Comparison of ENCODE assay signal across 8 cellular contexts in the genomic region with DNA sequence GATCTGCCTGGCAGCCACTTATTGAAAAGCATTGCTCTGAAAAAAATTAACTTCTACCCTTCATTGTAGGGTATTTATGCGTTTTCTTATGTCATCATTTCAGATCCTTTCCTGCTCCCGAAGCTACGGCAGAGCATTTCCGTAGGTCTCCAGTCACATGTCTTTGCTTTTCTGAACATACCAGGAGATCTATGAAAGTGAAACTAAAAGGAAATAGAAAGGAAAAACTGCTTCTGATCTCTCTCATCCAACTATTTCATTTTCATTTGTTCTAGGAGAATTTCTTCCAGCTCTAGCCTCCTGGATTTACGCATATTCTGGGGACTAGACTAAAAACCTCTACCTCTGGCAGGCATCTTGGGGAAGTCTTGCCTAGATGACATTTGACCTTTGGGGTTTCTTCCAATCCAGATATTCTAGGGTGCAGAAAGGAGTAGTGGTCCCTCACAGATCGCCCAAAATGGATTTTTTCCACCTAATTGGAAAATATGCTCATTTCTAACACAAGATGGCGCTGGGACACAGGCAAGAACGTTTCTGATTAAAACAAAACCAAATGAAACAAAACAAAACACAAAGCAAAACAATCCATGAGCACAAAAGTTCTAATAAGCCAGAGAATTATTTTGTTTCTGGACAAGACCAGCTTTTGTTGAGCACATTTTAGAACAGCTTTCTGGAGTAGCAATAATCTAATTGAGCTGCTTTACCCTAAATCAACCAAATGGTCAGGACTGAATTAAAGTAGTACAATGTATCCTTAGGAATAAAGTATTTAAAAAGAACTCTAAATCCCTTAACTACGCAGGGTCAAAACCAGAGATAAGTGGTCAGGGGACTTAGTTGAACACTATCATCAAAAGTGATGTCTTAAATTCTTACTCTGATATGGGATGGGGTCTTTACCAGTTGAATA. TPM values are rescaled to one million over a fixed set of nuclear protein-coding genes. Genes with fewer than 3 reads are reported as not detected.
DNase-seq lines count a peak whose midpoint lies in the region; ATAC-seq and TF ChIP-seq lines count a peak whose summit lies in the region.

No MANE protein-coding gene starts in this region.

- CTCF ChIA-PET in HCT116 (lab: Charles Lee), result interaction anchor here (0.7 to 5.1 kb wide), 12 partner anchors 9 to 423 kb away, joined by 3 to 91 read pairs (median 4); a partner anchor contains a TSS

- WGBS in transverse colon (ENCODE audit: low coverage in 1 of 2), 2 donors, result 28 to 29% methylated on average over 8 to 9 of the region's 9 CpGs

- no peak overlapping the region for H2AFZ ChIP-seq in HCT116 (ENCODE audit: low read depth, low read length, poor library complexity, severe bottlenecking)

- DNase-seq in DMS153 (lab: John Stamatoyannopoulos, UW) (peak; percentile 1), HCT116 (ENCODE audit: low read depth, low spot score) (peak; percentile 8), SK-N-DZ (ENCODE audit: low spot score) (peak; percentile 37), coronary artery (ENCODE audit: low spot score) (no peak), lower lobe of right lung (no peak), transverse colon (no peak)

- POLR2A ChIA-PET in HCT116 (lab: Charles Lee), result interaction anchor here (1.8 kb wide), 1 partner anchor 392 kb away, joined by 5 read pairs; no protein-coding TSS in a partner anchor

- H3K9me2 ChIP-seq in HCT116 (ENCODE audit: insufficient read depth), result no peaks in the 10 kb centered on the region

- ATAC-seq in HCT116 (no peak), lower lobe of right lung (peak; percentile 41 to 51), HG02588 (IDR thresholded peaks at IDR 0.05; ENCODE audit: unreplicated experiment) (no peak), HG03175 (IDR thresholded peaks at IDR 0.05; ENCODE audit: unreplicated experiment) (no peak)

- RAD21 ChIA-PET in HCT116 (lab: Charles Lee; ENCODE audit: low non-redundant PET in 1 of 2, low total read pairs in 2 of 2, uncharacterized antibody in 2 of 2, unreplicated experiment in 2 of 2), result interaction anchor here (0.6 to 1.7 kb wide), 4 partner anchors 105 to 391 kb away, joined by 3 to 5 read pairs (median 4); no protein-coding TSS in a partner anchor

- no peak overlapping the region for H3K4me3 ChIP-seq in HCT116 (replicated peaks in 1 of 2; ENCODE audit: low read depth in 1 of 2, low read length in 2 of 2)
- H3K4me3 ChIP-seq in coronary artery, result peak overlapping the region; percentile 48
- H3K4me3 ChIP-seq in lower lobe of right lung, result peak overlapping the region; percentile 39
- H3K4me3 ChIP-seq in transverse colon, result peak overlapping the region in 3 of 4 donors; percentile 16 to 46 (median 19)

- H3K79me2 ChIP-seq in HCT116 (ENCODE audit: insufficient read depth, low read length), result no peaks in the 10 kb centered on the region

- TF ChIP-seq CTCF in HCT116 (IDR thresholded peaks at IDR 0.05 in 2 of 3, conservative IDR thresholded peaks at IDR 0.05 in 1 of 3; ENCODE audit: borderline replicate concordance in 1 of 3, insufficient read depth in 1 of 3, low read depth in 2 of 3, low read length in 2 of 3) (peak; percentile 40 to 84 (median 71); a peak in 5 of 6 replicates), coronary artery (IDR thresholded peaks at IDR 0.05) (peak; percentile 67), lower lobe of right lung (IDR thresholded peaks at IDR 0.05) (peak; percentile 81), transverse colon (IDR thresholded peaks at IDR 0.05) (peak; percentile 77 to 90 (median 82))

- TF ChIP-seq RAD21 in HCT116 (IDR thresholded peaks at IDR 0.05; ENCODE audit: low read depth), result peak; percentile 74

- in situ Hi-C loops in transverse colon (cut with MboI; ENCODE audit: low pct_ligation_motif_present in 1 of 4, low pct_unique_long_range_greater_than_20kb in 1 of 4, low sequenced_read_pairs in 3 of 4), result loop anchor here (5.0 to 25.0 kb wide), 4 partner anchors 152 to 402 kb away; a partner anchor contains a TSS

- H3K9me3 ChIP-seq in HCT116 (ENCODE audit: control insufficient read depth in 1 of 2, insufficient read depth in 1 of 2, low read depth in 1 of 2, low read length in 2 of 2) (no peaks in the 10 kb centered on the region), lower lobe of right lung (no peaks in the 10 kb centered on the region), transverse colon (no peaks in the 10 kb centered on the region)

- H3K4me1 ChIP-seq in HCT116 (ENCODE audit: control insufficient read depth in 1 of 2, insufficient read depth in 2 of 2, low read length in 2 of 2) (no peaks in the 10 kb centered on the region), lower lobe of right lung (no peaks in the 10 kb centered on the region), transverse colon (peaks cover 0 to 9% (median 2%) of the 10 kb centered on the region in 4 donors)

- H3K36me3 ChIP-seq in HCT116 (ENCODE audit: control insufficient read depth in 1 of 2, insufficient read depth in 2 of 2, low read length in 2 of 2), result no peaks in the 10 kb centered on the region
- no peaks in the 10 kb centered on the region for H3K36me3 ChIP-seq in lower lobe of right lung
- no peaks in the 10 kb centered on the region for H3K36me3 ChIP-seq in transverse colon

- H3K27ac ChIP-seq in HCT116 (ENCODE audit: low read depth, low read length) (no peak overlapping the region), coronary artery (peak overlapping the region in 1 of 2 donors; percentile 35), lower lobe of right lung (peak overlapping the region; percentile 44), transverse colon (peak overlapping the region; percentile 59 to 67 (median 64))

- H4K20me1 ChIP-seq in HCT116 (ENCODE audit: insufficient read depth), result no peaks in the 10 kb centered on the region

- no peak overlapping the region for H3K9ac ChIP-seq in HCT116 (ENCODE audit: low read length)

- TF ChIP-seq EP300 in transverse colon (IDR thresholded peaks at IDR 0.05; ENCODE audit: low read depth), result no peak

- H3K4me2 ChIP-seq in HCT116 (ENCODE audit: low read length), result peak overlapping the region; percentile 35

- BruUV-seq in HCT116 (replicated peaks; lab: Mats Ljungman, UMichigan), result no TSS peak

- H3K27me3 ChIP-seq in HCT116 (ENCODE audit: insufficient read depth, low read length) (peaks cover 34% of the 10 kb centered on the region), lower lobe of right lung (ENCODE audit: low read depth) (no peaks in the 10 kb centered on the region), transverse colon (peaks cover 8% of the 10 kb centered on the region)

- intact Hi-C loops in HCT116 (cut with micrococcal nuclease), result loop anchor here (1.0 to 10.0 kb wide), 3 partner anchors 152 to 639 kb away; no protein-coding TSS in a partner anchor
- intact Hi-C loops in lower lobe of right lung (cut with DNase I), result no loop called here
- intact Hi-C loops in transverse colon (cut with DNase I; ENCODE audit: low total_unique reads), result no loop called here

- TF ChIP-seq POLR2A in HCT116 (IDR thresholded peaks at IDR 0.05; ENCODE audit: borderline replicate concordance, extremely low read depth, insufficient read depth, insufficient read length), result no peak
- TF ChIP-seq POLR2A in transverse colon (IDR thresholded peaks at IDR 0.05), result no peak

TF ChIP-seq in HCT116, 20 proteins besides CTCF, POLR2A, EP300 and RAD21 (continues in another document):
- TF ChIP-seq ELF1 (IDR thresholded peaks at IDR 0.05; ENCODE audit: borderline replicate concordance, low read depth), result no peak
- TF ChIP-seq SIN3A (IDR thresholded peaks at IDR 0.05; ENCODE audit: low read depth), result no peak
- TF ChIP-seq ZNF274 (IDR thresholded peaks at IDR 0.05; ENCODE audit: low read depth, low read length), result no peak
- no peak for TF ChIP-seq TCF7L2 (IDR thresholded peaks at IDR 0.05; ENCODE audit: borderline replicate concordance, extremely low read depth, insufficient read depth, insufficient read length)
- no peak for TF ChIP-seq ZFX (IDR thresholded peaks at IDR 0.05)
- TF ChIP-seq, protein P1, sequence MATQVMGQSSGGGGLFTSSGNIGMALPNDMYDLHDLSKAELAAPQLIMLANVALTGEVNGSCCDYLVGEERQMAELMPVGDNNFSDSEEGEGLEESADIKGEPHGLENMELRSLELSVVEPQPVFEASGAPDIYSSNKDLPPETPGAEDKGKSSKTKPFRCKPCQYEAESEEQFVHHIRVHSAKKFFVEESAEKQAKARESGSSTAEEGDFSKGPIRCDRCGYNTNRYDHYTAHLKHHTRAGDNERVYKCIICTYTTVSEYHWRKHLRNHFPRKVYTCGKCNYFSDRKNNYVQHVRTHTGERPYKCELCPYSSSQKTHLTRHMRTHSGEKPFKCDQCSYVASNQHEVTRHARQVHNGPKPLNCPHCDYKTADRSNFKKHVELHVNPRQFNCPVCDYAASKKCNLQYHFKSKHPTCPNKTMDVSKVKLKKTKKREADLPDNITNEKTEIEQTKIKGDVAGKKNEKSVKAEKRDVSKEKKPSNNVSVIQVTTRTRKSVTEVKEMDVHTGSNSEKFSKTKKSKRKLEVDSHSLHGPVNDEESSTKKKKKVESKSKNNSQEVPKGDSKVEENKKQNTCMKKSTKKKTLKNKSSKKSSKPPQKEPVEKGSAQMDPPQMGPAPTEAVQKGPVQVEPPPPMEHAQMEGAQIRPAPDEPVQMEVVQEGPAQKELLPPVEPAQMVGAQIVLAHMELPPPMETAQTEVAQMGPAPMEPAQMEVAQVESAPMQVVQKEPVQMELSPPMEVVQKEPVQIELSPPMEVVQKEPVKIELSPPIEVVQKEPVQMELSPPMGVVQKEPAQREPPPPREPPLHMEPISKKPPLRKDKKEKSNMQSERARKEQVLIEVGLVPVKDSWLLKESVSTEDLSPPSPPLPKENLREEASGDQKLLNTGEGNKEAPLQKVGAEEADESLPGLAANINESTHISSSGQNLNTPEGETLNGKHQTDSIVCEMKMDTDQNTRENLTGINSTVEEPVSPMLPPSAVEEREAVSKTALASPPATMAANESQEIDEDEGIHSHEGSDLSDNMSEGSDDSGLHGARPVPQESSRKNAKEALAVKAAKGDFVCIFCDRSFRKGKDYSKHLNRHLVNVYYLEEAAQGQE (IDR thresholded peaks at IDR 0.05; ENCODE audit: low read depth), result no peak
- TF ChIP-seq EGR1 (IDR thresholded peaks at IDR 0.05; ENCODE audit: low read depth), result no peak
- no peak for TF ChIP-seq SRF (IDR thresholded peaks at IDR 0.05; ENCODE audit: low read depth)
- TF ChIP-seq CEBPB (IDR thresholded peaks at IDR 0.05; ENCODE audit: low read depth), result no peak
- TF ChIP-seq, protein P2, sequence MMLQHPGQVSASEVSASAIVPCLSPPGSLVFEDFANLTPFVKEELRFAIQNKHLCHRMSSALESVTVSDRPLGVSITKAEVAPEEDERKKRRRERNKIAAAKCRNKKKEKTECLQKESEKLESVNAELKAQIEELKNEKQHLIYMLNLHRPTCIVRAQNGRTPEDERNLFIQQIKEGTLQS (IDR thresholded peaks at IDR 0.05), result no peak
- no peak for TF ChIP-seq SP1 (IDR thresholded peaks at IDR 0.05; ENCODE audit: low read depth)
- no peak for TF ChIP-seq YY1 (IDR thresholded peaks at IDR 0.05; ENCODE audit: extremely low read depth, insufficient replicate concordance, low read depth, low read length)
- TF ChIP-seq CBX3 (IDR thresholded peaks at IDR 0.05; ENCODE audit: low read depth), result no peak

RNA-seq across cellular contexts. Expression of a gene that starts 12.2 kb away (rescaled TPM):
- total RNA-seq in HCT116 (2021; ENCODE audit: unreplicated experiment) (2.7 TPM), lower lobe of right lung (14.0 TPM), transverse colon (1 to 10 TPM; 4.5 to 6.2 (median 5.0) TPM)
- 0.72 and 1.4 TPM in 2 replicates for polyA plus RNA-seq in HCT116 (2012)
- 5.3 and 5.7 TPM in 2 replicates for polyA plus RNA-seq in SK-N-DZ (2014; cell fraction: cytosol; rRNA removed)
- 3.1 and 5.0 TPM in 2 replicates for polyA plus RNA-seq in SK-N-DZ (2014; cell fraction: nucleus; rRNA removed)

Comparison
In these comparisons a context has a peak if more than half of its experiments do, and no peak if none do; other contexts are left out.
1. DNase-seq: peak in DMS153 (single experiment), HCT116 (single experiment) and SK-N-DZ (single experiment); none in coronary artery (single experiment), lower lobe of right lung (single experiment) and transverse colon (single experiment).
2. ATAC-seq: peak in lower lobe of right lung (2 of 2); none in HCT116 (single experiment), HG02588 (single experiment) and HG03175 (single experiment).
3. H3K4me3 ChIP-seq: peak in coronary artery (single experiment), lower lobe of right lung (single experiment) and transverse colon (3 of 4); none in HCT116 (0 of 2).
4. Peak in every context shown above with its lines, with median percentiles within 50 percentile points of each other: CTCF ChIP-seq.